10 cellular contexts compared by ENCODE assay signal in the genomic region with DNA sequence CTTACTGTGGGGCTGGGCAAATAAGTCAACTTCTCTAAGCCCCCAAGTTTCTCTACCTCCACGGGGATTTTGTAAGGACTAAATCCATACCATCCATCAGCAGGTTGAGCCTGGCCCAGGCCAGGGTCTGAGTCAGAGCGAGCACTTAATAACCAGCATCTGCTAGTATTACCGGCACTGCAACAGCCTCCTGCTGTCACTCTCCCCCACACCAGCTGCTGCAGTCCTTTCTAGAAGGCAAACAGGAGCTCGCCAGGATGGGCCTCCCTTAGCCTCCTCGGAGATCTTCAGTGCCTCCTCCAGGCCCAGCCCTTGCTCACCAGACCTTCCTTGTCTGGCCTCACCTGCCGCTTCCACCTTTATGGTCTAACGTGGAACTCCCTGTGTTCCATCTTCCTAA. TPM values are rescaled to one million over a fixed set of nuclear protein-coding genes. Genes with fewer than 3 reads are reported as not detected.
A peak's percentile ranks its signal among the peaks of the same experiment; 100 is the strongest.
DNase-seq lines count a peak whose midpoint lies in the region; ATAC-seq and TF ChIP-seq lines count a peak whose summit lies in the region.
"Had no signal": no experiment of that assay in that cellular context is flagged by ENCODE, and none has a peak within 500 bp of the region (broad histone marks: within the 10 kb centered on the region; RNA-seq: fewer than 3 reads in every experiment).

No MANE protein-coding gene starts in this region.

- no peaks in the 10 kb centered on the region for H3K27me3 ChIP-seq in left lung

- peaks cover 66% of the 10 kb centered on the region for H3K4me1 Mint-ChIP-seq in activated CD4-positive, alpha-beta T cell treated with anti-CD3 and anti-CD28 coated beads, Interleukin-2, amount 10 ng/mL, durations not matched to agents 7 days and 5 days

- no peaks in the 10 kb centered on the region for H3K9me3 ChIP-seq in left lung

- H3K27me3 Mint-ChIP-seq in activated CD4-positive, alpha-beta T cell treated with anti-CD3 and anti-CD28 coated beads, Interleukin-2, amount 10 ng/mL, durations not matched to agents 7 days and 5 days = no peaks in the 10 kb centered on the region

- H3K4me1 ChIP-seq in left lung = peaks cover 32 to 85% of the 10 kb centered on the region in 2 donors

- H3K9me3 Mint-ChIP-seq in activated CD4-positive, alpha-beta T cell treated with anti-CD3 and anti-CD28 coated beads, Interleukin-2, amount 10 ng/mL, durations not matched to agents 7 days and 5 days = no peaks in the 10 kb centered on the region

- peaks cover 0 to under 1% of the 10 kb centered on the region in 2 donors for H3K36me3 ChIP-seq in left lung

- TF ChIP-seq CTCF in astrocyte of the spinal cord (IDR thresholded peaks at IDR 0.05; ENCODE audit: low read depth, low read length) = no peak
- no peak for TF ChIP-seq CTCF in left lung (IDR thresholded peaks at IDR 0.05)

- CTCF ChIA-PET in activated CD4-positive, alpha-beta T cell treated with anti-CD3 and anti-CD28 coated beads, Interleukin-2, amount 10 ng/mL, durations not matched to agents 7 days and 5 days (lab: Charles Lee) = interaction anchor here (0.6 to 5.0 kb wide), 3 partner anchors 9 to 250 kb away, joined by 3 to 17 read pairs (median 7); a partner anchor contains a TSS

- peaks cover 18% of the 10 kb centered on the region for H3K36me3 Mint-ChIP-seq in activated CD4-positive, alpha-beta T cell treated with anti-CD3 and anti-CD28 coated beads, Interleukin-2, amount 10 ng/mL, durations not matched to agents 7 days and 5 days (ENCODE audit: low read depth)

- ATAC-seq in left lung = no peak

- peak overlapping the region; percentile 55 to 60 for H3K27ac ChIP-seq in left lung
- H3K27ac ChIP-seq in temporal lobe (ENCODE audit: low read depth, low read length) = peak overlapping the region; percentile 70

- H3K4me3 Mint-ChIP-seq in activated CD4-positive, alpha-beta T cell treated with anti-CD3 and anti-CD28 coated beads, Interleukin-2, amount 10 ng/mL, durations not matched to agents 7 days and 5 days = no peak overlapping the region

- in situ Hi-C loops in astrocyte of the spinal cord (cut with HindIII; ENCODE audit: low sequenced_read_pairs) = no loop called here

- H3K4me3 ChIP-seq in astrocyte of the spinal cord (ENCODE audit: low read depth, low read length) (no peak overlapping the region), left lung (no peak overlapping the region)

- POLR2A ChIA-PET in activated CD4-positive, alpha-beta T cell treated with anti-CD3 and anti-CD28 coated beads, Interleukin-2, amount 10 ng/mL, durations not matched to agents 7 days and 5 days (lab: Charles Lee) = no interaction called here

- peak overlapping the region; percentile 99 for H3K27ac Mint-ChIP-seq in activated CD4-positive, alpha-beta T cell treated with anti-CD3 and anti-CD28 coated beads, Interleukin-2, amount 10 ng/mL, durations not matched to agents 7 days and 5 days

- intact Hi-C loops in left lung (cut with DNase I) = loop anchor here in 1 of 2 donors (10.0 kb wide), 1 partner anchor 193 kb away; no protein-coding TSS in a partner anchor

- DNase-seq in activated CD4-positive, alpha-beta T cell treated with anti-CD3 and anti-CD28 coated beads, Interleukin-2, amount 10 ng/mL, durations not matched to agents 7 days and 5 days = no peak
- DNase-seq in activated CD4-positive, alpha-beta T cell treated with anti-CD3 and anti-CD28 coated beads, Interleukin-2, amount 50 U/mL, for 4 hours = no peak
- DNase-seq in astrocyte of the spinal cord (ENCODE audit: low read depth, low spot score) = peak; percentile 18
- DNase-seq in left lung = peak in 1 of 2 donors; percentile 36
- DNase-seq in HuH-7.5 (ENCODE audit: low spot score) = no peak
- no peak for DNase-seq in amniotic stem cell (lab: John Stamatoyannopoulos, UW)
- DNase-seq in iPS-NIHi11 (ENCODE audit: low spot score) = no peak
- DNase-seq: small intestine had no signal

RNA-seq across cellular contexts. Expression of a gene that starts 3.2 kb away (rescaled TPM):
- total RNA-seq in activated CD4-positive, alpha-beta T cell treated with anti-CD3 and anti-CD28 coated beads, Interleukin-2, amount 10 ng/mL, durations not matched to agents 7 days and 5 days = 100 to 1,000 TPM; 121 to 133 TPM
- 100 to 1,000 TPM; 106 to 118 TPM for total RNA-seq in left lung
- total RNA-seq in temporal lobe = 34.4 TPM

RNA-seq across cellular contexts. Expression of a gene that starts 27.7 kb away (rescaled TPM):
- total RNA-seq in activated CD4-positive, alpha-beta T cell treated with anti-CD3 and anti-CD28 coated beads, Interleukin-2, amount 10 ng/mL, durations not matched to agents 7 days and 5 days = 10 to 100 TPM; 12.5 to 14.1 TPM
- total RNA-seq in left lung (10 to 100 TPM; 12.0 to 12.3 TPM), temporal lobe (5.7 TPM)

RNA-seq across cellular contexts. Expression of a gene that starts 40.0 kb away (rescaled TPM):
- total RNA-seq in activated CD4-positive, alpha-beta T cell treated with anti-CD3 and anti-CD28 coated beads, Interleukin-2, amount 10 ng/mL, durations not matched to agents 7 days and 5 days = not detected
- under 1 TPM in 1 of 2 donors, not detected in 1; 0.06 TPM for total RNA-seq in left lung
- total RNA-seq in temporal lobe = 37.4 TPM
- total RNA-seq: dermis microvascular lymphatic vessel endothelial cell had no signal

Comparison
In these comparisons a context has a peak if more than half of its experiments do, and no peak if none do; other contexts are left out.
1. RNA of a gene that starts 40.0 kb away (total RNA-seq): 37.4 TPM in temporal lobe (single experiment); 0.06 TPM in left lung and not detected in activated CD4-positive, alpha-beta T cell treated with anti-CD3 and anti-CD28 coated beads, Interleukin-2, amount 10 ng/mL, durations not matched to agents 7 days and 5 days; every median in the first group is over 10 times any median in the second.